Comparison of ENCODE assay signal across 11 cellular contexts in genomic region chr6:136962661-136963060, GRCh38. TPM values are rescaled to one million over a fixed set of nuclear protein-coding genes. Genes with fewer than 3 reads are reported as not detected.
DNase-seq lines count a peak whose midpoint lies in the region; ATAC-seq, FAIRE-seq and TF ChIP-seq lines count a peak whose summit lies in the region.
"Had no signal": no experiment of that assay in that cellular context is flagged by ENCODE, and none has a peak within 500 bp of the region (broad histone marks: within the 10 kb centered on the region; RNA-seq: fewer than 3 reads in every experiment).

No MANE protein-coding gene starts in this region.

- H2BK15ac ChIP-seq in H1 (ENCODE audit: low read length) = no peak overlapping the region

- no peak overlapping the region for H3K14ac ChIP-seq in H1 (ENCODE audit: insufficient read length)

- TF ChIP-seq RAD21 in H1 (IDR thresholded peaks at IDR 0.05 in 1 of 2, conservative IDR thresholded peaks at IDR 0.05 in 1 of 2; ENCODE audit: low read depth in 2 of 2, low read length in 2 of 2) = no peak

- H3K23me2 ChIP-seq in H1 (ENCODE audit: low read depth, low read length) = no peaks in the 10 kb centered on the region

- H4K91ac ChIP-seq in H1 (replicated peaks; ENCODE audit: insufficient read length, low read length) = no peak overlapping the region

- no peak overlapping the region for H2BK12ac ChIP-seq in H1 (ENCODE audit: low read depth, low read length)

- H3K4me1 ChIP-seq in HUES6 (ENCODE audit: control insufficient read depth, insufficient read depth, low read length) = peaks cover 51% of the 10 kb centered on the region
- peaks cover 0 to 17% (median 11%) of the 10 kb centered on the region in 4 experiments; a peak in 5 of 7 replicates for H3K4me1 ChIP-seq in H1 (replicated peaks in 1 of 4; ENCODE audit: control insufficient read depth in 3 of 4, insufficient read depth in 4 of 4, low read length in 3 of 4)
- H3K4me1 ChIP-seq in upper lobe of left lung = no peaks in the 10 kb centered on the region
- no peaks in the 10 kb centered on the region for H3K4me1 ChIP-seq in ascending aorta

- H3K9me3 ChIP-seq in HUES6 (ENCODE audit: control insufficient read depth, insufficient read depth, low read depth, low read length) (no peaks in the 10 kb centered on the region), H1 (ENCODE audit: insufficient read depth in 2 of 2, low read depth in 1 of 2, low read length in 1 of 2) (no peaks in the 10 kb centered on the region), upper lobe of left lung (no peaks in the 10 kb centered on the region), ascending aorta (no peaks in the 10 kb centered on the region)

- no peaks in the 10 kb centered on the region for H3K79me2 ChIP-seq in H1 (ENCODE audit: control insufficient read depth in 1 of 2, insufficient read depth in 2 of 2, low read length in 2 of 2)

- H4K5ac ChIP-seq in H1 (ENCODE audit: insufficient read length, low read depth, low read length) = no peak overlapping the region

- FAIRE-seq in H1 (lab: Jason Lieb, UNC) = no peak

- no peak overlapping the region for H2AK5ac ChIP-seq in H1 (ENCODE audit: low read depth, low read length)

- DNase-seq in NCI-H510A (lab: John Stamatoyannopoulos, UW) = peak; percentile 62
- no peak for DNase-seq in H1 (ENCODE audit: low read depth in 1 of 2, low spot score in 2 of 2)
- peak; percentile 66 for DNase-seq in pons (ENCODE audit: low spot score)
- DNase-seq in upper lobe of left lung = no peak
- no peak for DNase-seq in epidermal melanocyte (ENCODE audit: insufficient read length, low spot score)
- DNase-seq in ascending aorta (ENCODE audit: low spot score in 2 of 2) = no peak

- peak overlapping the region; percentile 52; the same call in 1 of the 2 replicates for H3K27ac ChIP-seq in HUES6 (ENCODE audit: low read depth, low read length)
- H3K27ac ChIP-seq in H1 (ENCODE audit: low read depth, low read length) = no peak overlapping the region
- H3K27ac ChIP-seq in upper lobe of left lung = no peak overlapping the region
- H3K27ac ChIP-seq in ascending aorta = no peak overlapping the region
- H3K27ac ChIP-seq: VCaP had no signal

- CTCF ChIA-PET in H1 (lab: Charles Lee; ENCODE audit: partially characterized antibody) = interaction anchor here (0.7 to 1.2 kb wide), 3 partner anchors 26 to 202 kb away, joined by 3 to 5 read pairs (median 3); no protein-coding TSS in a partner anchor

- no peak overlapping the region for H2BK120ac ChIP-seq in H1 (replicated peaks; ENCODE audit: low read depth, low read length)

- ATAC-seq in upper lobe of left lung (ENCODE audit: low FRiP score in 2 of 2) (no peak), HG02678 (IDR thresholded peaks at IDR 0.05; ENCODE audit: unreplicated experiment) (no peak)
- ATAC-seq: stimulated activated memory B cell treated with anti-CD40 and anti-IgM and Interleukin-4, amounts not matched to agents 10 μg/mL and 1 μg/mL and 100 μg/mL, for 72 hours had no signal

- peak overlapping the region; percentile 66; the same call in 1 of the 2 replicates for H2BK20ac ChIP-seq in H1 (ENCODE audit: low read length)

- WGBS in H1 (ENCODE audit: extremely low coverage in 1 of 2, insufficient coverage in 1 of 2, insufficient read length in 1 of 2, insufficient replicate concordance in 2 of 2, low coverage in 1 of 2, low lambda C conversion rate in 2 of 2, missing lambda C conversion rate in 1 of 2), 2 experiments = 83% methylated on average over 4 of the region's 4 CpGs; no CpG with 5 or more reads in 1 of the 2 experiments
- WGBS in upper lobe of left lung, 2 donors = 31 to 36% methylated on average over 4 of the region's 4 CpGs

- H3K27me3 ChIP-seq in HUES6 (ENCODE audit: control insufficient read depth, insufficient read depth, low read length) = no peaks in the 10 kb centered on the region
- H3K27me3 ChIP-seq in H1 (replicated peaks in 1 of 4; ENCODE audit: control insufficient read depth in 3 of 4, extremely low read depth in 1 of 4, insufficient read depth in 3 of 4, low read length in 3 of 4) = no peaks in the 10 kb centered on the region
- no peaks in the 10 kb centered on the region for H3K27me3 ChIP-seq in upper lobe of left lung
- no peaks in the 10 kb centered on the region for H3K27me3 ChIP-seq in ascending aorta

- H3K4me2 ChIP-seq in H1 (ENCODE audit: insufficient read depth in 1 of 2, low read depth in 2 of 2, low read length in 2 of 2) = no peak overlapping the region

- intact Hi-C loops in ascending aorta (cut with DNase I) = no loop called here

- H3K23ac ChIP-seq in H1 (ENCODE audit: insufficient read length) = no peak overlapping the region

- H3K36me3 ChIP-seq in HUES6 (ENCODE audit: control insufficient read depth, insufficient read depth, low read length) (no peaks in the 10 kb centered on the region), H1 (ENCODE audit: control insufficient read depth in 2 of 4, insufficient read depth in 4 of 4, low read length in 3 of 4) (no peaks in the 10 kb centered on the region), upper lobe of left lung (no peaks in the 10 kb centered on the region), ascending aorta (no peaks in the 10 kb centered on the region)

- no peak overlapping the region for H2BK5ac ChIP-seq in H1 (ENCODE audit: low read depth, low read length)

- no peak overlapping the region for H3K18ac ChIP-seq in H1 (ENCODE audit: extremely low read depth, low read length)

- no peak overlapping the region for H3K9ac ChIP-seq in HUES6 (ENCODE audit: low read length)
- no peak overlapping the region for H3K9ac ChIP-seq in H1 (replicated peaks in 1 of 4; ENCODE audit: extremely low read depth in 1 of 4, low read depth in 3 of 4, low read length in 3 of 4)

- no peak for TF ChIP-seq EP300 in H1 (IDR thresholded peaks at IDR 0.05; ENCODE audit: borderline replicate concordance in 1 of 2, low read depth in 2 of 2, low read length in 2 of 2)
- TF ChIP-seq EP300 in upper lobe of left lung (IDR thresholded peaks at IDR 0.05) = no peak

- H3K4ac ChIP-seq in H1 (replicated peaks; ENCODE audit: insufficient read length, low read depth, low read length) = no peak overlapping the region

- no peak overlapping the region for H2AFZ ChIP-seq in H1 (ENCODE audit: low read length)

- TF ChIP-seq CTCF in H1 (IDR thresholded peaks at IDR 0.05; ENCODE audit: control extremely low read depth in 1 of 3, insufficient read depth in 1 of 3, low read depth in 1 of 3, low read length in 3 of 3) (no peak), upper lobe of left lung (IDR thresholded peaks at IDR 0.05) (no peak), ascending aorta (IDR thresholded peaks at IDR 0.05) (no peak)

- POLR2A ChIA-PET in H1 (lab: Charles Lee; ENCODE audit: partially characterized antibody) = no interaction called here

- no peak for TF ChIP-seq POLR2A in H1 (IDR thresholded peaks at IDR 0.05; ENCODE audit: control extremely low read depth in 1 of 2, low read depth in 2 of 2, low read length in 2 of 2)
- TF ChIP-seq POLR2A in upper lobe of left lung (IDR thresholded peaks at IDR 0.05) = no peak

- H3K56ac ChIP-seq in H1 (replicated peaks; ENCODE audit: insufficient read length, low read depth, low read length) = no peak overlapping the region

- no peaks in the 10 kb centered on the region for H3K79me1 ChIP-seq in H1 (ENCODE audit: low read depth, low read length)

- no peak overlapping the region for H3K4me3 ChIP-seq in HUES6 (ENCODE audit: low read depth, low read length)
- H3K4me3 ChIP-seq in H1 (ENCODE audit: extremely low read depth in 1 of 4, insufficient read depth in 2 of 4, low read depth in 3 of 4, low read length in 4 of 4) = no peak overlapping the region
- H3K4me3 ChIP-seq in upper lobe of left lung = no peak overlapping the region
- no peak overlapping the region for H3K4me3 ChIP-seq in ascending aorta

- H4K20me1 ChIP-seq in H1 (replicated peaks in 1 of 2; ENCODE audit: control insufficient read depth in 1 of 2, insufficient read depth in 2 of 2, low read length in 2 of 2) = no peaks in the 10 kb centered on the region

- no peak overlapping the region for H4K8ac ChIP-seq in H1 (ENCODE audit: extremely low read depth, insufficient read depth, low read length)

TF ChIP-seq in H1, 55 proteins besides CTCF, POLR2A, EP300 and RAD21 (continues in another document):
- TF ChIP-seq JUND (IDR thresholded peaks at IDR 0.05; ENCODE audit: low read length) = no peak

RNA-seq across cellular contexts. Expression of gene SLC35D3, which starts 40.6 kb away (rescaled TPM):
- 0.39 and 0.57 TPM in 2 replicates for total RNA-seq in H1 (2021; fragmentation: NEBNext Ultra II Directional; extraction: Animal tissue kit (Norgen Biotek cat#: 25700))
- polyA plus RNA-seq in H1 (2011; rRNA removed) = 0.27 and 0.74 TPM in 2 replicates
- 0.48 TPM for polyA plus RNA-seq in H1 (2011; cell fraction: cytosol; rRNA removed)
- polyA plus RNA-seq in H1 (2011; cell fraction: nucleus; rRNA removed) = 0.51 TPM
- polyA plus RNA-seq in H1 (2012, experiment 1 of 2) = 0.14 to 0.37 TPM (median 0.30 TPM) in 4 replicates
- 0.21 TPM for polyA plus RNA-seq in H1 (2012, experiment 2 of 2)
- polyA plus RNA-seq in H1 (2013, experiment 1 of 2) = 1.0 TPM
- polyA plus RNA-seq in H1 (2013, experiment 2 of 2) = 1.2 TPM
- 0.09 and 0.20 TPM in 2 replicates for polyA minus RNA-seq in H1 (2011; rRNA and poly(A)+ RNA removed)
- polyA minus RNA-seq in H1 (2011; cell fraction: cytosol; rRNA and poly(A)+ RNA removed) = not detected
- polyA minus RNA-seq in H1 (2011; cell fraction: nucleus; rRNA and poly(A)+ RNA removed) = 0.30 TPM
- total RNA-seq in upper lobe of left lung = under 1 TPM in 1 of 6 donors, not detected in 5; 0.13 TPM
- total RNA-seq in ascending aorta = not detected
- total RNA-seq: skeletal muscle tissue had no signal

Comparison
In these comparisons a context has a peak if more than half of its experiments do, and no peak if none do; other contexts are left out.
1. DNase-seq: peak in NCI-H510A (single experiment) and pons (single experiment); none in H1 (0 of 2), upper lobe of left lung (0 of 2), epidermal melanocyte (single experiment) and ascending aorta (0 of 2).